Comparison of ENCODE assay signal across 19 cellular contexts in genomic region chr5:169413416-169413815, GRCh38.
"Had no signal": no experiment of that assay in that cellular context is flagged by ENCODE, and none has a peak within 500 bp of the region (broad histone marks: within the 10 kb centered on the region; RNA-seq: fewer than 3 reads in every experiment).

No MANE protein-coding gene starts in this region.

- H3K9me3 Mint-ChIP-seq: neural crest cell had no signal

- DNase-seq: colonic mucosa; dermis blood vessel endothelial cell; esophagus squamous epithelium; heart left ventricle; hippocampal formation; left colon; mucosa of descending colon; naive thymus-derived CD8-positive, alpha-beta T cell; ovary; sigmoid colon; small intestine; stimulated activated CD4-positive, alpha-beta T cell treated with anti-CD3 and anti-CD28 coated beads, Interleukin-12 subunit alpha, Interleukin-12 subunit beta, amount 100 ng/mL, for 4 hours; stimulated activated naive CD4-positive, alpha-beta T cell treated with Interleukin-2 at 50 U/mL for 16 hours; thyroid gland; upper lobe of left lung; uterus had no signal

- H3K36me3 ChIP-seq: colonic mucosa, esophagus squamous epithelium, heart left ventricle, ovary, right atrium auricular region, sigmoid colon, suprapubic skin, thyroid gland, upper lobe of left lung, uterus had no signal

- H3K27ac Mint-ChIP-seq: naive thymus-derived CD8-positive, alpha-beta T cell had no signal

- H3K9me3 ChIP-seq: colonic mucosa, esophagus squamous epithelium, mucosa of descending colon, ovary, right atrium auricular region, sigmoid colon, suprapubic skin, thyroid gland, upper lobe of left lung, uterus had no signal

- ATAC-seq: heart left ventricle; left colon; mucosa of descending colon; naive thymus-derived CD8-positive, alpha-beta T cell had no signal

- H3K27ac ChIP-seq: colonic mucosa, esophagus squamous epithelium, heart left ventricle, ovary, right atrium auricular region, sigmoid colon, suprapubic skin, upper lobe of left lung had no signal

- H3K36me3 Mint-ChIP-seq: naive thymus-derived CD8-positive, alpha-beta T cell had no signal

- H3K4me1 Mint-ChIP-seq: naive thymus-derived CD8-positive, alpha-beta T cell had no signal

- H3K27me3 ChIP-seq: colonic mucosa, esophagus squamous epithelium, heart left ventricle, ovary, right atrium auricular region, sigmoid colon, suprapubic skin, thyroid gland, upper lobe of left lung, uterus had no signal

- H3K4me3 Mint-ChIP-seq: naive thymus-derived CD8-positive, alpha-beta T cell; neural crest cell had no signal

- H3K4me1 ChIP-seq: colonic mucosa, sigmoid colon, upper lobe of left lung, uterus had no signal

- H3K4me3 ChIP-seq: colonic mucosa, esophagus squamous epithelium, heart left ventricle, mucosa of descending colon, ovary, right atrium auricular region, sigmoid colon, suprapubic skin, thyroid gland, upper lobe of left lung, uterus had no signal
